ENCODE assay signal across 8 cellular contexts in genomic region chr3:156674046-156674910, GRCh38. TPM values are rescaled to one million over a fixed set of nuclear protein-coding genes. Genes with fewer than 3 reads are reported as not detected.
DNase-seq lines count a peak whose midpoint lies in the region; ATAC-seq, FAIRE-seq and TF ChIP-seq lines count a peak whose summit lies in the region.

A gene with protein sequence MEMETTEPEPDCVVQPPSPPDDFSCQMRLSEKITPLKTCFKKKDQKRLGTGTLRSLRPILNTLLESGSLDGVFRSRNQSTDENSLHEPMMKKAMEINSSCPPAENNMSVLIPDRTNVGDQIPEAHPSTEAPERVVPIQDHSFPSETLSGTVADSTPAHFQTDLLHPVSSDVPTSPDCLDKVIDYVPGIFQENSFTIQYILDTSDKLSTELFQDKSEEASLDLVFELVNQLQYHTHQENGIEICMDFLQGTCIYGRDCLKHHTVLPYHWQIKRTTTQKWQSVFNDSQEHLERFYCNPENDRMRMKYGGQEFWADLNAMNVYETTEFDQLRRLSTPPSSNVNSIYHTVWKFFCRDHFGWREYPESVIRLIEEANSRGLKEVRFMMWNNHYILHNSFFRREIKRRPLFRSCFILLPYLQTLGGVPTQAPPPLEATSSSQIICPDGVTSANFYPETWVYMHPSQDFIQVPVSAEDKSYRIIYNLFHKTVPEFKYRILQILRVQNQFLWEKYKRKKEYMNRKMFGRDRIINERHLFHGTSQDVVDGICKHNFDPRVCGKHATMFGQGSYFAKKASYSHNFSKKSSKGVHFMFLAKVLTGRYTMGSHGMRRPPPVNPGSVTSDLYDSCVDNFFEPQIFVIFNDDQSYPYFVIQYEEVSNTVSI (plus strand): TSS chr3:156674590. CDS start chr3:156677698, 3,108 bp downstream.

- TF ChIP-seq POLR2A in GM12892 (IDR thresholded peaks at IDR 0.05; ENCODE audit: low read depth, low read length) (peak; percentile 99), adrenal gland (IDR thresholded peaks at IDR 0.05) (peak; percentile 98 to 100), heart left ventricle (IDR thresholded peaks at IDR 0.05) (peak; percentile 81 to 99), upper lobe of left lung (IDR thresholded peaks at IDR 0.05) (peak; percentile 81 to 100 (median 99))

- no peaks in the 10 kb centered on the region for H3K27me3 Mint-ChIP-seq in T-cell

- H3K36me3 ChIP-seq in adrenal gland (replicated peaks in 1 of 2) (peaks cover 0 to 11% of the 10 kb centered on the region in 2 donors), heart left ventricle (peaks cover 0 to 16% (median 14%) of the 10 kb centered on the region in 9 donors), upper lobe of left lung (peaks cover 0 to 15% (median 7%) of the 10 kb centered on the region in 4 donors)

- H3K36me3 Mint-ChIP-seq in T-cell, result peaks cover 28% of the 10 kb centered on the region

- H3K4me3 ChIP-seq in adrenal gland (peak within 1 kb of the TSS; percentile 73 to 87 (median 84)), heart left ventricle (peak within 1 kb of the TSS; percentile 66 to 97 (median 80)), upper lobe of left lung (peak within 1 kb of the TSS; percentile 66 to 87 (median 80))

- H3K4me1 ChIP-seq in adrenal gland (replicated peaks in 1 of 2), result peaks cover 0 to 22% of the 10 kb centered on the region in 2 donors
- peaks cover 0 to 51% (median 29%) of the 10 kb centered on the region in 12 donors for H3K4me1 ChIP-seq in heart left ventricle
- H3K4me1 ChIP-seq in upper lobe of left lung, result peaks cover 0 to 32% (median 24%) of the 10 kb centered on the region in 4 donors

- peak within 1 kb of the TSS; percentile 87 to 94 (median 90) for H3K4me3 Mint-ChIP-seq in T-cell

- peak; percentile 83 for DNase-seq in GM12892 (ENCODE audit: insufficient read length)
- DNase-seq in NCI-H1436 treated with DMSO at 0.1 percent for 48 hours (lab: John Stamatoyannopoulos, UW), result peak; percentile 97
- peak; percentile 95 to 100 (median 98) for DNase-seq in T-cell
- DNase-seq in adrenal gland, result peak; percentile 99 to 100 (median 99)
- peak; percentile 99 to 100 (median 100) for DNase-seq in heart left ventricle
- DNase-seq in posterior cingulate gyrus, result peak; percentile 97 to 100 (median 98)
- peak; percentile 100 for DNase-seq in upper lobe of left lung

- H3K4me1 Mint-ChIP-seq in T-cell, result peaks cover 40 to 45% (median 42%) of the 10 kb centered on the region in 3 donors

- ATAC-seq in HG02852 (IDR thresholded peaks at IDR 0.05; ENCODE audit: unreplicated experiment) (peak; percentile 79), T-cell (replicated peaks in 1 of 4) (peak; percentile 79 to 88 (median 82)), heart left ventricle (peak; percentile 92 to 98 (median 96)), upper lobe of left lung (ENCODE audit: low FRiP score in 2 of 2) (peak; percentile 96 to 99)

- POLR2A ChIA-PET in T-cell (lab: Charles Lee), result interaction anchor here (0.6 to 1.5 kb wide), 8 partner anchors 8 to 476 kb away, joined by 3 to 6 read pairs (median 4); partner anchors contain the start of gene SSR3 (in 1 of the 2)

- peak; percentile 99 for FAIRE-seq in GM12892 (lab: Jason Lieb, UNC)

- CTCF ChIA-PET in T-cell (lab: Charles Lee), result interaction anchor here (0.9 to 2.1 kb wide), 13 partner anchors 14 to 463 kb away, joined by 3 to 9 read pairs (median 3); partner anchors contain the start of gene SSR3 (in 2 of the 2)

- H3K27ac ChIP-seq in adrenal gland (peak within 1 kb of the TSS; percentile 93 to 99 (median 97)), heart left ventricle (peak within 1 kb of the TSS; percentile 88 to 99 (median 96)), upper lobe of left lung (peak within 1 kb of the TSS; percentile 97 to 99 (median 98))

- TF ChIP-seq CTCF in adrenal gland (IDR thresholded peaks at IDR 0.05) (peak; percentile 45 to 85 (median 74)), heart left ventricle (IDR thresholded peaks at IDR 0.05) (peak; percentile 55 to 88 (median 77)), upper lobe of left lung (IDR thresholded peaks at IDR 0.05) (peak; percentile 42 to 97 (median 90))

- 0 to 2% (median 1%) methylated on average over 9 to 105 of the region's 105 CpGs for WGBS in adrenal gland, 4 donors
- WGBS in heart left ventricle, 4 donors, result 0 to 1% (median 1%) methylated on average over 67 to 105 of the region's 105 CpGs
- WGBS in upper lobe of left lung, 2 donors, result 0% methylated on average over 76 of the region's 105 CpGs; no CpG with 5 or more reads in 1 of the 2 donors

- peak in 2 of 4 donors; percentile 93 to 95 for TF ChIP-seq EP300 in upper lobe of left lung (IDR thresholded peaks at IDR 0.05)

- H3K27me3 ChIP-seq in adrenal gland, result no peaks in the 10 kb centered on the region
- H3K27me3 ChIP-seq in heart left ventricle, result no peaks in the 10 kb centered on the region
- no peaks in the 10 kb centered on the region for H3K27me3 ChIP-seq in upper lobe of left lung

- H3K9me3 ChIP-seq in adrenal gland (replicated peaks in 1 of 3) (no peaks in the 10 kb centered on the region), heart left ventricle (no peaks in the 10 kb centered on the region), upper lobe of left lung (no peaks in the 10 kb centered on the region)

- H3K9me3 Mint-ChIP-seq in T-cell, result no peaks in the 10 kb centered on the region

- intact Hi-C loops in adrenal gland (cut with DNase I), result loop anchor here (5.0 to 10.0 kb wide), 3 partner anchors 408 to 463 kb away; no protein-coding TSS in a partner anchor
- intact Hi-C loops in heart left ventricle (cut with DNase I), result loop anchor here (1.0 to 10.0 kb wide), 22 partner anchors 67 to 522 kb away; partner anchors contain the start of genes LEKR1 (in 4 of the 10) and SSR3 (in 4 of the 10)
- intact Hi-C loops in posterior cingulate gyrus (cut with DNase I), result loop anchor here (1.0 to 5.0 kb wide), 4 partner anchors 119 to 522 kb away; partner anchors contain the start of gene SSR3

- H3K27ac Mint-ChIP-seq in T-cell, result peak within 1 kb of the TSS; percentile 97 to 99

RNA-seq across cellular contexts. Expression of the gene that starts here (rescaled TPM):
- polyA plus RNA-seq in GM12892 (2012; ENCODE audit: missing spikeins), result 29.5 TPM
- total RNA-seq in T-cell, result 100 to 1,000 TPM in 4 of 5 donors, 10 to 100 TPM in 1; 78.8 to 124 (median 110) TPM
- 10 to 100 TPM; 15.8 to 75.5 (median 21.8) TPM for total RNA-seq in adrenal gland
- 10 to 100 TPM in 2 of 3 donors, 1 to 10 TPM in 1; 9.5 to 14.6 (median 10.9) TPM for polyA plus RNA-seq in adrenal gland
- total RNA-seq in heart left ventricle, result 10 to 100 TPM; 17.8 to 46.8 (median 33.8) TPM
- polyA plus RNA-seq in heart left ventricle, result 10 to 100 TPM; 12.8 to 36.7 TPM
- total RNA-seq in upper lobe of left lung, result 10 to 100 TPM; 21.5 to 84.7 (median 50.6) TPM

Comparison
In these comparisons a context has a peak if more than half of its experiments do, and no peak if none do; other contexts are left out.
1. Peak in every context shown above with its lines: DNase-seq, ATAC-seq, H3K4me3 ChIP-seq and H3K27ac ChIP-seq.